1 cellular context compared by ENCODE assay signal in genomic region chr3:156643729-156644389, GRCh38.
TF ChIP-seq lines count a peak whose summit lies in the region.

No MANE protein-coding gene starts in this region.

TF ChIP-seq in GM12878, 131 proteins besides CTCF, POLR2A, EP300 and RAD21 (continued from another document and continues in another):
- TF ChIP-seq RB1 (IDR thresholded peaks at IDR 0.05; ENCODE audit: borderline replicate concordance) (no peak; the same call in 1 of the 2 replicates), ETV6 (conservative IDR thresholded peaks at IDR 0.05 in 1 of 2, IDR thresholded peaks at IDR 0.05 in 1 of 2; ENCODE audit: borderline replicate concordance in 1 of 2, low read depth in 1 of 2) (peak in 1 of 2 experiments; percentile 56; a peak in 1 of 4 replicates), CREM (IDR thresholded peaks at IDR 0.05; ENCODE audit: low read depth) (no peak), EGR1 (IDR thresholded peaks at IDR 0.05; ENCODE audit: borderline replicate concordance in 1 of 2, low read depth in 2 of 2, low read length in 2 of 2) (no peak), YY1 (IDR thresholded peaks at IDR 0.05; ENCODE audit: low read depth, low read length) (0 out of 2 replicates have a peak, but pooled peaks have one; percentile 40), RCOR1 (conservative IDR thresholded peaks at IDR 0.05; ENCODE audit: low read depth, low read length) (no peak), NR2F1 (conservative IDR thresholded peaks at IDR 0.05) (no peak), POLR2AphosphoS2 (IDR thresholded peaks at IDR 0.05; ENCODE audit: low read depth, low read length) (no peak), RAD51 (IDR thresholded peaks at IDR 0.05) (no peak), STAT1 (conservative IDR thresholded peaks at IDR 0.05) (no peak), RBBP5 (conservative IDR thresholded peaks at IDR 0.05) (no peak), ESRRA (IDR thresholded peaks at IDR 0.05; ENCODE audit: low read length) (no peak), POLR2AphosphoS5 (IDR thresholded peaks at IDR 0.05; ENCODE audit: low read length) (no peak), GABPA (IDR thresholded peaks at IDR 0.05; ENCODE audit: low read depth) (0 out of 2 replicates have a peak, but pooled peaks have one; percentile 11), EZH2 (IDR thresholded peaks at IDR 0.05; ENCODE audit: borderline replicate concordance, control insufficient read depth, low read depth, low read length) (no peak), CREB1 (IDR thresholded peaks at IDR 0.05; ENCODE audit: low read depth) (no peak), YBX1 (IDR thresholded peaks at IDR 0.05) (no peak), E2F8 (IDR thresholded peaks at IDR 0.05; ENCODE audit: low read depth, partially characterized antibody) (no peak), BHLHE40 (IDR thresholded peaks at IDR 0.05; ENCODE audit: borderline replicate concordance in 1 of 2, low read depth in 2 of 2, low read length in 1 of 2) (peak; percentile 79 to 81), ZNF592 (IDR thresholded peaks at IDR 0.05) (no peak), BACH1 (IDR thresholded peaks at IDR 0.05; ENCODE audit: borderline replicate concordance) (no peak), BCL11A (IDR thresholded peaks at IDR 0.05; ENCODE audit: low read depth, low read length) (peak; percentile 20; the same call in 1 of the 2 replicates), CBFB (IDR thresholded peaks at IDR 0.05; ENCODE audit: low read depth) (peak; percentile 78), ZBTB33 (IDR thresholded peaks at IDR 0.05) (no peak), FOXM1 (IDR thresholded peaks at IDR 0.05; ENCODE audit: low read depth, low read length) (peak; percentile 78; the same call in 1 of the 2 replicates), BCLAF1 (IDR thresholded peaks at IDR 0.05) (no peak), ZSCAN29 (IDR thresholded peaks at IDR 0.05) (no peak), CBX3 (IDR thresholded peaks at IDR 0.05; ENCODE audit: borderline replicate concordance, low read depth) (no peak), MEF2B (IDR thresholded peaks at IDR 0.05; ENCODE audit: partially characterized antibody, poor library complexity, severe bottlenecking) (peak; percentile 83)
- TF ChIP-seq, protein P1, sequence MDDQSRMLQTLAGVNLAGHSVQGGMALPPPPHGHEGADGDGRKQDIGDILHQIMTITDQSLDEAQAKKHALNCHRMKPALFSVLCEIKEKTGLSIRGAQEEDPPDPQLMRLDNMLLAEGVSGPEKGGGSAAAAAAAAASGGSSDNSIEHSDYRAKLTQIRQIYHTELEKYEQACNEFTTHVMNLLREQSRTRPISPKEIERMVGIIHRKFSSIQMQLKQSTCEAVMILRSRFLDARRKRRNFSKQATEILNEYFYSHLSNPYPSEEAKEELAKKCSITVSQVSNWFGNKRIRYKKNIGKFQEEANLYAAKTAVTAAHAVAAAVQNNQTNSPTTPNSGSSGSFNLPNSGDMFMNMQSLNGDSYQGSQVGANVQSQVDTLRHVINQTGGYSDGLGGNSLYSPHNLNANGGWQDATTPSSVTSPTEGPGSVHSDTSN (IDR thresholded peaks at IDR 0.05; ENCODE audit: insufficient replicate concordance, low read depth, low read length), result no peak
- TF ChIP-seq, protein P2, sequence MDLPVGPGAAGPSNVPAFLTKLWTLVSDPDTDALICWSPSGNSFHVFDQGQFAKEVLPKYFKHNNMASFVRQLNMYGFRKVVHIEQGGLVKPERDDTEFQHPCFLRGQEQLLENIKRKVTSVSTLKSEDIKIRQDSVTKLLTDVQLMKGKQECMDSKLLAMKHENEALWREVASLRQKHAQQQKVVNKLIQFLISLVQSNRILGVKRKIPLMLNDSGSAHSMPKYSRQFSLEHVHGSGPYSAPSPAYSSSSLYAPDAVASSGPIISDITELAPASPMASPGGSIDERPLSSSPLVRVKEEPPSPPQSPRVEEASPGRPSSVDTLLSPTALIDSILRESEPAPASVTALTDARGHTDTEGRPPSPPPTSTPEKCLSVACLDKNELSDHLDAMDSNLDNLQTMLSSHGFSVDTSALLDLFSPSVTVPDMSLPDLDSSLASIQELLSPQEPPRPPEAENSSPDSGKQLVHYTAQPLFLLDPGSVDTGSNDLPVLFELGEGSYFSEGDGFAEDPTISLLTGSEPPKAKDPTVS (IDR thresholded peaks at IDR 0.05; ENCODE audit: low read depth, low read length), result no peak
- TF ChIP-seq, protein P3, sequence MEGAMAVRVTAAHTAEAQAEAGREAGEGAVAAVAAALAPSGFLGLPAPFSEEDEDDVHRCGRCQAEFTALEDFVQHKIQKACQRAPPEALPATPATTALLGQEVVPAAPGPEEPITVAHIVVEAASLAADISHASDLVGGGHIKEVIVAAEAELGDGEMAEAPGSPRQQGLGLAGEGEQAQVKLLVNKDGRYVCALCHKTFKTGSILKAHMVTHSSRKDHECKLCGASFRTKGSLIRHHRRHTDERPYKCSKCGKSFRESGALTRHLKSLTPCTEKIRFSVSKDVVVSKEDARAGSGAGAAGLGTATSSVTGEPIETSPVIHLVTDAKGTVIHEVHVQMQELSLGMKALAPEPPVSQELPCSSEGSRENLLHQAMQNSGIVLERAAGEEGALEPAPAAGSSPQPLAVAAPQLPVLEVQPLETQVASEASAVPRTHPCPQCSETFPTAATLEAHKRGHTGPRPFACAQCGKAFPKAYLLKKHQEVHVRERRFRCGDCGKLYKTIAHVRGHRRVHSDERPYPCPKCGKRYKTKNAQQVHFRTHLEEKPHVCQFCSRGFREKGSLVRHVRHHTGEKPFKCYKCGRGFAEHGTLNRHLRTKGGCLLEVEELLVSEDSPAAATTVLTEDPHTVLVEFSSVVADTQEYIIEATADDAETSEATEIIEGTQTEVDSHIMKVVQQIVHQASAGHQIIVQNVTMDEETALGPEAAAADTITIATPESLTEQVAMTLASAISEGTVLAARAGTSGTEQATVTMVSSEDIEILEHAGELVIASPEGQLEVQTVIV (IDR thresholded peaks at IDR 0.05; ENCODE audit: borderline replicate concordance, partially characterized antibody), result no peak
- TF ChIP-seq, protein P4, sequence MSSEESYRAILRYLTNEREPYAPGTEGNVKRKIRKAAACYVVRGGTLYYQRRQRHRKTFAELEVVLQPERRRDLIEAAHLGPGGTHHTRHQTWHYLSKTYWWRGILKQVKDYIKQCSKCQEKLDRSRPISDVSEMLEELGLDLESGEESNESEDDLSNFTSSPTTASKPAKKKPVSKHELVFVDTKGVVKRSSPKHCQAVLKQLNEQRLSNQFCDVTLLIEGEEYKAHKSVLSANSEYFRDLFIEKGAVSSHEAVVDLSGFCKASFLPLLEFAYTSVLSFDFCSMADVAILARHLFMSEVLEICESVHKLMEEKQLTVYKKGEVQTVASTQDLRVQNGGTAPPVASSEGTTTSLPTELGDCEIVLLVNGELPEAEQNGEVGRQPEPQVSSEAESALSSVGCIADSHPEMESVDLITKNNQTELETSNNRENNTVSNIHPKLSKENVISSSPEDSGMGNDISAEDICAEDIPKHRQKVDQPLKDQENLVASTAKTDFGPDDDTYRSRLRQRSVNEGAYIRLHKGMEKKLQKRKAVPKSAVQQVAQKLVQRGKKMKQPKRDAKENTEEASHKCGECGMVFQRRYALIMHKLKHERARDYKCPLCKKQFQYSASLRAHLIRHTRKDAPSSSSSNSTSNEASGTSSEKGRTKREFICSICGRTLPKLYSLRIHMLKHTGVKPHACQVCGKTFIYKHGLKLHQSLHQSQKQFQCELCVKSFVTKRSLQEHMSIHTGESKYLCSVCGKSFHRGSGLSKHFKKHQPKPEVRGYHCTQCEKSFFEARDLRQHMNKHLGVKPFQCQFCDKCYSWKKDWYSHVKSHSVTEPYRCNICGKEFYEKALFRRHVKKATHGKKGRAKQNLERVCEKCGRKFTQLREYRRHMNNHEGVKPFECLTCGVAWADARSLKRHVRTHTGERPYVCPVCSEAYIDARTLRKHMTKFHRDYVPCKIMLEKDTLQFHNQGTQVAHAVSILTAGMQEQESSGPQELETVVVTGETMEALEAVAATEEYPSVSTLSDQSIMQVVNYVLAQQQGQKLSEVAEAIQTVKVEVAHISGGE (CRISPR knock-in tag; IDR thresholded peaks at IDR 0.05), result no peak
